Comparison of ENCODE assay signal across 13 cellular contexts in genomic region chr3:15638193-15638890, GRCh38. TPM values are rescaled to one million over a fixed set of nuclear protein-coding genes. Genes with fewer than 3 reads are reported as not detected.
A peak's percentile ranks its signal among the peaks of the same experiment; 100 is the strongest.
DNase-seq lines count a peak whose midpoint lies in the region; ATAC-seq and TF ChIP-seq lines count a peak whose summit lies in the region.
"Had no signal": no experiment of that assay in that cellular context is flagged by ENCODE, and none has a peak within 500 bp of the region (broad histone marks: within the 10 kb centered on the region; RNA-seq: fewer than 3 reads in every experiment).

No MANE protein-coding gene starts in this region.

- H3K79me2 ChIP-seq in DND-41 (ENCODE audit: insufficient read depth, low read length), result no peaks in the 10 kb centered on the region

- ATAC-seq in DND-41 (ENCODE audit: insufficient read depth, low read depth), result no peak
- ATAC-seq in GM19455 (IDR thresholded peaks at IDR 0.05; ENCODE audit: unreplicated experiment), result no peak
- no peak for ATAC-seq in HG02973 (IDR thresholded peaks at IDR 0.05; ENCODE audit: unreplicated experiment)
- no peak for ATAC-seq in Right ventricle myocardium superior (ENCODE audit: poor library complexity)

- H3K4me2 ChIP-seq in DND-41 (ENCODE audit: insufficient read depth, low read length), result peak overlapping the region; percentile 51
- H3K4me2 ChIP-seq: neural progenitor cell had no signal

- TF ChIP-seq CTCF in DND-41 (IDR thresholded peaks at IDR 0.05; ENCODE audit: borderline replicate concordance, extremely low read depth, low read length, poor library complexity, severe bottlenecking) (no peak), chondrocyte (IDR thresholded peaks at IDR 0.05) (no peak), osteocyte (IDR thresholded peaks at IDR 0.05) (no peak)

- intact Hi-C loops in Right ventricle myocardium superior (cut with DNase I), result loop anchor here (10.0 kb wide), 1 partner anchor 606 kb away; no protein-coding TSS in a partner anchor

- H3K9me3 Mint-ChIP-seq in chondrocyte (ENCODE audit: low read depth) (no peaks in the 10 kb centered on the region), osteocyte (ENCODE audit: unreplicated experiment) (no peaks in the 10 kb centered on the region)
- H3K9me3 Mint-ChIP-seq: activated naive CD4-positive, alpha-beta T cell treated with anti-CD3 and anti-CD28 coated beads, Interleukin-2, amount 10 ng/mL, durations not matched to agents 7 days and 5 days; neural progenitor cell had no signal

- peak overlapping the region; percentile 13 for H3K9ac ChIP-seq in DND-41 (ENCODE audit: low read depth, low read length)
- H3K9ac ChIP-seq: neural progenitor cell had no signal

- H3K27me3 Mint-ChIP-seq in chondrocyte (ENCODE audit: low read depth) (no peaks in the 10 kb centered on the region), osteocyte (ENCODE audit: unreplicated experiment) (no peaks in the 10 kb centered on the region)
- H3K27me3 Mint-ChIP-seq: activated naive CD4-positive, alpha-beta T cell treated with anti-CD3 and anti-CD28 coated beads, Interleukin-2, amount 10 ng/mL, durations not matched to agents 7 days and 5 days had no signal

- H3K4me3 Mint-ChIP-seq in chondrocyte (ENCODE audit: unreplicated experiment) (no peak overlapping the region), osteocyte (ENCODE audit: unreplicated experiment) (no peak overlapping the region)
- H3K4me3 Mint-ChIP-seq: activated naive CD4-positive, alpha-beta T cell treated with anti-CD3 and anti-CD28 coated beads, Interleukin-2, amount 10 ng/mL, durations not matched to agents 7 days and 5 days; neural progenitor cell had no signal

- H3K9me3 ChIP-seq in DND-41 (ENCODE audit: insufficient read depth, low read length, severe bottlenecking), result no peaks in the 10 kb centered on the region
- H3K9me3 ChIP-seq: colonic mucosa had no signal

- H3K4me1 Mint-ChIP-seq in chondrocyte (ENCODE audit: low read depth) (peaks cover 73% of the 10 kb centered on the region), osteocyte (ENCODE audit: unreplicated experiment) (peaks cover 83% of the 10 kb centered on the region)

- H3K36me3 Mint-ChIP-seq in chondrocyte (ENCODE audit: low read depth) (peaks cover 2% of the 10 kb centered on the region), osteocyte (ENCODE audit: unreplicated experiment) (peaks cover 7% of the 10 kb centered on the region)

- H3K36me3 ChIP-seq in DND-41 (ENCODE audit: insufficient read depth, low read length), result no peaks in the 10 kb centered on the region
- H3K36me3 ChIP-seq: colonic mucosa, neural progenitor cell had no signal

- no peaks in the 10 kb centered on the region for H3K27me3 ChIP-seq in DND-41 (ENCODE audit: insufficient read depth, low read length, poor library complexity)
- H3K27me3 ChIP-seq: colonic mucosa, neural progenitor cell had no signal

- H3K27ac Mint-ChIP-seq in chondrocyte (ENCODE audit: unreplicated experiment) (peak overlapping the region; percentile 85), osteocyte (ENCODE audit: unreplicated experiment) (peak overlapping the region; percentile 96)
- H3K27ac Mint-ChIP-seq: neural progenitor cell had no signal

- no peak overlapping the region for H2AFZ ChIP-seq in DND-41 (ENCODE audit: low read depth, low read length)
- H2AFZ ChIP-seq: neural progenitor cell had no signal

- H3K4me3 ChIP-seq in DND-41 (ENCODE audit: low read depth in 1 of 2, low read length in 2 of 2), result no peak overlapping the region
- H3K4me3 ChIP-seq: colonic mucosa, neural progenitor cell had no signal

- H3K4me1 ChIP-seq in DND-41 (ENCODE audit: insufficient read depth, low read length), result peaks cover 48% of the 10 kb centered on the region
- H3K4me1 ChIP-seq: colonic mucosa had no signal

- no peaks in the 10 kb centered on the region for H4K20me1 ChIP-seq in DND-41 (ENCODE audit: insufficient read depth, low read length)

- peak overlapping the region; percentile 80 for H3K27ac ChIP-seq in DND-41 (ENCODE audit: low read length)
- H3K27ac ChIP-seq: neural progenitor cell had no signal

- no peak for DNase-seq in DND-41
- DNase-seq in LHCN-M2 (ENCODE audit: low read depth), result peak; percentile 37
- no peak for DNase-seq in chondrocyte (ENCODE audit: low spot score)
- DNase-seq in osteocyte (ENCODE audit: extremely low spot score, unreplicated experiment), result no peak
- no peak for DNase-seq in pons (ENCODE audit: low spot score)
- no peak for DNase-seq in Right ventricle myocardium superior
- DNase-seq: activated CD4-positive, alpha-beta T cell treated with anti-CD3 and anti-CD28 coated beads for 1 hour; activated naive CD4-positive, alpha-beta T cell treated with anti-CD3 and anti-CD28 coated beads, Interleukin-2, amount 10 ng/mL, durations not matched to agents 7 days and 5 days; colonic mucosa; Karpas-422 had no signal

RNA-seq across cellular contexts. Expression of gene BTD, which starts 36.8 kb away (rescaled TPM):
- 33.0 and 40.5 TPM in 2 replicates for total RNA-seq in LHCN-M2 (2014; rRNA removed)
- polyA plus RNA-seq in LHCN-M2 (2012), result 34.6 TPM
- 19.2 to 25.0 TPM (median 19.8 TPM) in 3 replicates for total RNA-seq in chondrocyte
- 28.0 and 28.9 TPM in 2 replicates for total RNA-seq in osteocyte
- 10.3 TPM for total RNA-seq in Right ventricle myocardium superior

RNA-seq across cellular contexts. Expression of gene HACL1, which starts 37.0 kb away (rescaled TPM):
- total RNA-seq in LHCN-M2 (2014; rRNA removed) (18.9 and 20.2 TPM in 2 replicates), chondrocyte (15.3 to 21.7 TPM (median 16.9 TPM) in 3 replicates), osteocyte (23.7 and 24.7 TPM in 2 replicates), Right ventricle myocardium superior (14.4 TPM)
- polyA plus RNA-seq in LHCN-M2 (2012), result 14.3 TPM
